9 cellular contexts compared by ENCODE assay signal in the genomic region with DNA sequence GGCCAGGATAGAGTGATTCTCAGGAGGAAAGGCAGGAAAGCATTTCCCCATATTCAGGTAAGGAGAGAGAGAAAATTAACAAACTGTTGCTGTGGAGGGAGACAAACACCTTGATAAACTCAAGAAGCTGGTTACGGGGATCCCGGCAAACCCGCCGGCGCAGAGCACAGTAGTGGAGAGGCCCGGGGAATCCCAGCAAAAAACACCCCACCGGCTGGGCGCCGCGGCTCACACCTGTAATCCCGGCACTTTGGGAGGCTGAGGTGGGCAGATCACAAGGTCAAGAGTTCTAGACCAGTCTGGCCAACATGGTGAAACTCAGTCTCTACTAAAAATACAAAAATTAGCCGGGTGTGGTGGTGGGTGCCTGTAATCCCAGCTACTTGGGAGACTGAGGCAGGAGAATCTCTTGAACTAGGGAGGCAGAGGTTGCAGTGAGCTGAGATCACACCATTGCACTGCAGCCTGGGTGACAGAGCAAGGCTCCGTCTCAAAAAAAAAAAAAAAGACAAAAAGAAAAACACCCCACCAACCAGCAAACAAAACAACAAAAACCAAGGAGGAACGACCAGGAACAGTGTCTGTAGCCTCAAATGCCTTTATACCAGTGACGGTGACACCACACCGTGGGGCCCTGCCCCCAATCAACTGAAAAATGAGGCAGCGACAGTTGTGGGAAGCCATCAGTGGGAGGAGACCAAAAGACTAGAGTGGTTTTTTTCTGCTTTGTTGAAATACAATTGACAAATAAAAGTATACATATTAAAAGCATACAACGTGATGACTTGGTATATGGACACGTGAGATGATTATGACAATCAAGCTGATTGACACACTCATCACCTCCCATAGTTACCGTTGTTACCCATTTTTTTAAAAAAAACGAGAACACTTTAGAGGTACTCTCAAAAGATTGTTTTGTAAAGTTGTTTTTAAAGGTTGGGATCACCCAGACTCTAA. TPM values are rescaled to one million over a fixed set of nuclear protein-coding genes. Genes with fewer than 3 reads are reported as not detected.
A peak's percentile ranks its signal among the peaks of the same experiment; 100 is the strongest.
DNase-seq lines count a peak whose midpoint lies in the region; ATAC-seq and TF ChIP-seq lines count a peak whose summit lies in the region.
"Had no signal": no experiment of that assay in that cellular context is flagged by ENCODE, and none has a peak within 500 bp of the region (broad histone marks: within the 10 kb centered on the region; RNA-seq: fewer than 3 reads in every experiment).

No MANE protein-coding gene starts in this region.

- DNase-seq in HL-60 (ENCODE audit: low read depth in 1 of 2, low spot score in 1 of 2) (peak; percentile 66 to 88), T-helper 17 cell (peak in 2 of 3 donors; percentile 36 to 37), gastrocnemius medialis (no peak), psoas muscle (no peak), NCI-H1930 (lab: John Stamatoyannopoulos, UW) (no peak)
- DNase-seq in activated naive CD4-positive, alpha-beta T cell treated with anti-CD3 and anti-CD28 coated beads, Interleukin-2, amount 50 U/mL, for 16 hours: peak; percentile 52
- DNase-seq in stimulated activated CD4-positive, alpha-beta T cell treated with anti-CD3 and anti-CD28 coated beads, Interleukin-15, amount 100 ng/mL, for 24 hours: peak; percentile 54

- H3K27ac ChIP-seq in HL-60 (replicated peaks) (peak overlapping the region; percentile 92), gastrocnemius medialis (peak overlapping the region in 1 of 4 donors; percentile 38), psoas muscle (no peak overlapping the region)

- H3K9me3 ChIP-seq in T-helper 17 cell (ENCODE audit: control insufficient read depth, low read length, poor library complexity, severe bottlenecking): peaks cover 5% of the 10 kb centered on the region
- no peaks in the 10 kb centered on the region for H3K9me3 ChIP-seq in gastrocnemius medialis
- no peaks in the 10 kb centered on the region for H3K9me3 ChIP-seq in psoas muscle
- H3K9me3 ChIP-seq: MG63 had no signal

- H3K4me3 ChIP-seq in HL-60 (replicated peaks; ENCODE audit: insufficient read depth, low read length) (no peak overlapping the region), gastrocnemius medialis (no peak overlapping the region), psoas muscle (no peak overlapping the region)
- H3K4me3 ChIP-seq: MG63 had no signal

- H3K4me1 Mint-ChIP-seq in T-helper 17 cell: peaks cover 17% of the 10 kb centered on the region

- H3K36me3 ChIP-seq in gastrocnemius medialis (no peaks in the 10 kb centered on the region), psoas muscle (ENCODE audit: insufficient read depth in 1 of 2, low read depth in 1 of 2) (no peaks in the 10 kb centered on the region)
- H3K36me3 ChIP-seq: MG63 had no signal

- peak; percentile 93 for ATAC-seq in T-helper 17 cell
- ATAC-seq in gastrocnemius medialis: no peak
- no peak for ATAC-seq in HG02840 (IDR thresholded peaks at IDR 0.05; ENCODE audit: low FRiP score, unreplicated experiment)
- ATAC-seq in psoas muscle: no peak

- H3K4me1 ChIP-seq in gastrocnemius medialis (peaks cover 5 to 11% of the 10 kb centered on the region in 2 donors), psoas muscle (peaks cover 12% of the 10 kb centered on the region)

- WGBS in psoas muscle, 3 donors: 80 to 89% (median 83%) methylated on average over 21 of the region's 21 CpGs

- no peak for TF ChIP-seq POLR2A in gastrocnemius medialis (IDR thresholded peaks at IDR 0.05)

- TF ChIP-seq CTCF in HL-60 (IDR thresholded peaks at IDR 0.05; ENCODE audit: insufficient read depth, low read length) (no peak), gastrocnemius medialis (IDR thresholded peaks at IDR 0.05 in 4 of 5, conservative IDR thresholded peaks at IDR 0.05 in 1 of 5) (no peak), psoas muscle (IDR thresholded peaks at IDR 0.05) (no peak)

- in situ Hi-C loops in gastrocnemius medialis (cut with MboI; ENCODE audit: low sequenced_read_pairs in 4 of 4): no loop called here

- peak overlapping the region; percentile 76 for H3K27ac Mint-ChIP-seq in T-helper 17 cell

- intact Hi-C loops in gastrocnemius medialis (cut with DNase I; ENCODE audit: low total_unique reads): no loop called here
- intact Hi-C loops in psoas muscle (cut with DNase I): no loop called here

- H3K27me3 ChIP-seq in HL-60 (ENCODE audit: insufficient read depth, poor library complexity, severe bottlenecking) (no peaks in the 10 kb centered on the region), gastrocnemius medialis (no peaks in the 10 kb centered on the region), psoas muscle (ENCODE audit: insufficient read depth in 3 of 3, low read length in 2 of 3) (no peaks in the 10 kb centered on the region)
- H3K27me3 ChIP-seq: MG63 had no signal

- H3K4me3 Mint-ChIP-seq in T-helper 17 cell: peak overlapping the region; percentile 58

- no peaks in the 10 kb centered on the region for H3K27me3 Mint-ChIP-seq in T-helper 17 cell

- H3K36me3 Mint-ChIP-seq in T-helper 17 cell (ENCODE audit: low read depth): no peaks in the 10 kb centered on the region

RNA-seq across cellular contexts. Expression of gene IDH2, which starts 40.2 kb away (rescaled TPM):
- total RNA-seq in T-helper 17 cell: 10 to 100 TPM; 45.0 to 48.8 TPM
- total RNA-seq in gastrocnemius medialis: 100 to 1,000 TPM; 349 to 547 (median 423) TPM
- 100 to 1,000 TPM; 513 to 926 (median 752) TPM for total RNA-seq in psoas muscle
- 100 to 1,000 TPM; 365 to 759 (median 405) TPM for polyA plus RNA-seq in psoas muscle

RNA-seq across cellular contexts. Expression of gene SEMA4B, which starts 58.6 kb away (rescaled TPM):
- total RNA-seq in T-helper 17 cell (10 to 100 TPM; 15.4 to 23.4 TPM), gastrocnemius medialis (10 to 100 TPM in 1 of 4 donors, 1 to 10 TPM in 3; 2.1 to 12.1 (median 6.4) TPM), psoas muscle (10 to 100 TPM in 1 of 4 donors, 1 to 10 TPM in 3; 4.4 to 10.8 (median 4.5) TPM)
- 1 to 10 TPM; 1.4 to 3.3 (median 1.8) TPM for polyA plus RNA-seq in psoas muscle

Comparison
In these comparisons a context has a peak if more than half of its experiments do, and no peak if none do; other contexts are left out.
1. DNase-seq: peak in HL-60 (2 of 2), T-helper 17 cell (2 of 3), activated naive CD4-positive, alpha-beta T cell treated with anti-CD3 and anti-CD28 coated beads, Interleukin-2, amount 50 U/mL, for 16 hours (single experiment) and stimulated activated CD4-positive, alpha-beta T cell treated with anti-CD3 and anti-CD28 coated beads, Interleukin-15, amount 100 ng/mL, for 24 hours (single experiment); none in gastrocnemius medialis (0 of 2), psoas muscle (0 of 2) and NCI-H1930 (0 of 2).
2. RNA of gene IDH2, which starts 40.2 kb away (total RNA-seq): 513 to 926 TPM in psoas muscle and 349 to 547 TPM in gastrocnemius medialis; 45.0 to 48.8 TPM in T-helper 17 cell; every median in the first group is over 4 times any median in the second.